ENCODE assay signal across 8 cellular contexts in genomic region chr12:2796187-2796663, GRCh38. TPM values are rescaled to one million over a fixed set of nuclear protein-coding genes. Genes with fewer than 3 reads are reported as not detected.
DNase-seq lines count a peak whose midpoint lies in the region; ATAC-seq and TF ChIP-seq lines count a peak whose summit lies in the region.

No MANE protein-coding gene starts in this region.

- POLR2A ChIA-PET in HCT116 (lab: Charles Lee) = interaction anchor here (1.0 to 1.8 kb wide), 3 partner anchors 12 to 29 kb away, joined by 3 to 6 read pairs (median 3); partner anchors contain the start of gene ITFG2

- H3K79me2 ChIP-seq in HCT116 (ENCODE audit: insufficient read depth, low read length) = peaks cover 58% of the 10 kb centered on the region

- peaks cover 24% of the 10 kb centered on the region for H3K4me1 Mint-ChIP-seq in activated naive CD8-positive, alpha-beta T cell (ENCODE audit: low read depth)
- H3K4me1 Mint-ChIP-seq in immature natural killer cell = peaks cover 17 to 18% of the 10 kb centered on the region in 2 donors

- H3K4me1 ChIP-seq in BE2C = peaks cover 4% of the 10 kb centered on the region; the same call in 1 of the 2 replicates
- peaks cover 10 to 20% of the 10 kb centered on the region in 2 experiments; a peak in 3 of 4 replicates for H3K4me1 ChIP-seq in HCT116 (ENCODE audit: control insufficient read depth in 1 of 2, insufficient read depth in 2 of 2, low read length in 2 of 2)
- H3K4me1 ChIP-seq in subcutaneous abdominal adipose tissue (ENCODE audit: control insufficient read depth in 5 of 5, insufficient read depth in 5 of 5, low read length in 5 of 5) = peaks cover 7 to 32% (median 29%) of the 10 kb centered on the region in 5 donors

- no peaks in the 10 kb centered on the region for H3K27me3 ChIP-seq in BE2C
- H3K27me3 ChIP-seq in HCT116 (ENCODE audit: insufficient read depth, low read length) = no peaks in the 10 kb centered on the region
- H3K27me3 ChIP-seq in subcutaneous abdominal adipose tissue (ENCODE audit: control insufficient read depth in 5 of 5, insufficient read depth in 4 of 5, low read length in 5 of 5) = no peaks in the 10 kb centered on the region

- DNase-seq in BE2C = no peak
- no peak for DNase-seq in HCT116 (ENCODE audit: low read depth, low spot score)
- no peak for DNase-seq in immature natural killer cell
- no peak for DNase-seq in NCI-H1417 (lab: John Stamatoyannopoulos, UW)
- no peak for DNase-seq in D341Med (ENCODE audit: low spot score)
- no peak for DNase-seq in NAMALWA (ENCODE audit: low spot score)

- RAD21 ChIA-PET in HCT116 (lab: Charles Lee; ENCODE audit: low non-redundant PET in 1 of 2, low total read pairs in 2 of 2, uncharacterized antibody in 2 of 2, unreplicated experiment in 2 of 2) = no interaction called here

- H3K9me3 Mint-ChIP-seq in activated naive CD8-positive, alpha-beta T cell (ENCODE audit: low read depth) = no peaks in the 10 kb centered on the region
- no peaks in the 10 kb centered on the region for H3K9me3 Mint-ChIP-seq in immature natural killer cell

- peak overlapping the region; percentile 65 for H3K9ac ChIP-seq in HCT116 (ENCODE audit: low read length)
- peak overlapping the region; percentile 33 to 86 (median 79) for H3K9ac ChIP-seq in subcutaneous abdominal adipose tissue (ENCODE audit: low read length in 5 of 5)

- H3K27ac Mint-ChIP-seq in activated naive CD8-positive, alpha-beta T cell = peak overlapping the region; percentile 88
- H3K27ac Mint-ChIP-seq in immature natural killer cell = peak overlapping the region; percentile 73 to 89 (median 85)

- intact Hi-C loops in HCT116 (cut with micrococcal nuclease) = no loop called here

- H3K36me3 ChIP-seq in BE2C (peaks cover 53% of the 10 kb centered on the region), HCT116 (ENCODE audit: control insufficient read depth in 1 of 2, insufficient read depth in 2 of 2, low read length in 2 of 2) (peaks cover 36 to 52% of the 10 kb centered on the region in 2 experiments), subcutaneous abdominal adipose tissue (ENCODE audit: control insufficient read depth in 5 of 5, insufficient read depth in 5 of 5, low read length in 5 of 5) (peaks cover 7 to 42% (median 40%) of the 10 kb centered on the region in 5 donors)

- H3K4me3 ChIP-seq in BE2C (ENCODE audit: low read depth, low read length) (peak overlapping the region; percentile 94), HCT116 (replicated peaks in 1 of 2; ENCODE audit: low read depth in 1 of 2, low read length in 2 of 2) (peak overlapping the region; percentile 88 to 95), subcutaneous abdominal adipose tissue (ENCODE audit: low read depth in 1 of 5, low read length in 5 of 5) (peak overlapping the region; percentile 80 to 89 (median 84))

- TF ChIP-seq CTCF in BE2C (IDR thresholded peaks at IDR 0.05; ENCODE audit: low read depth, low read length) (no peak), HCT116 (IDR thresholded peaks at IDR 0.05 in 2 of 3, conservative IDR thresholded peaks at IDR 0.05 in 1 of 3; ENCODE audit: borderline replicate concordance in 1 of 3, insufficient read depth in 1 of 3, low read depth in 2 of 3, low read length in 2 of 3) (peak; percentile 13 to 23 (median 22); a peak in 2 of 6 replicates)

- BruUV-seq in HCT116 (replicated peaks; lab: Mats Ljungman, UMichigan) = no TSS peak

- peaks cover 17% of the 10 kb centered on the region; the same call in 1 of the 2 replicates for H4K20me1 ChIP-seq in HCT116 (ENCODE audit: insufficient read depth)

- no peaks in the 10 kb centered on the region for H3K9me2 ChIP-seq in HCT116 (ENCODE audit: insufficient read depth)

- CTCF ChIA-PET in HCT116 (lab: Charles Lee) = interaction anchor here (0.7 to 4.5 kb wide), 3 partner anchors 12 to 113 kb away, joined by 3 to 30 read pairs (median 3); partner anchors contain the start of gene ITFG2

- peak; percentile 37; the same call in 1 of the 2 replicates for ATAC-seq in HCT116

- peak overlapping the region; percentile 96 for H3K4me3 Mint-ChIP-seq in activated naive CD8-positive, alpha-beta T cell
- H3K4me3 Mint-ChIP-seq in immature natural killer cell = peak overlapping the region; percentile 89 to 91 (median 89)

- no peak overlapping the region for H2AFZ ChIP-seq in HCT116 (ENCODE audit: low read depth, low read length, poor library complexity, severe bottlenecking)

- H3K9me3 ChIP-seq in BE2C = no peaks in the 10 kb centered on the region
- H3K9me3 ChIP-seq in HCT116 (ENCODE audit: control insufficient read depth in 1 of 2, insufficient read depth in 1 of 2, low read depth in 1 of 2, low read length in 2 of 2) = no peaks in the 10 kb centered on the region
- H3K9me3 ChIP-seq in subcutaneous abdominal adipose tissue (ENCODE audit: control insufficient read depth in 5 of 5, low read length in 5 of 5) = no peaks in the 10 kb centered on the region

- TF ChIP-seq POLR2A in HCT116 (IDR thresholded peaks at IDR 0.05; ENCODE audit: borderline replicate concordance, extremely low read depth, insufficient read depth, insufficient read length) = no peak

- H3K4me2 ChIP-seq in HCT116 (ENCODE audit: low read length) = peak overlapping the region; percentile 95

- TF ChIP-seq RAD21 in HCT116 (IDR thresholded peaks at IDR 0.05; ENCODE audit: low read depth) = no peak

- H3K27me3 Mint-ChIP-seq in activated naive CD8-positive, alpha-beta T cell = no peaks in the 10 kb centered on the region
- peaks cover 2 to 16% (median 5%) of the 10 kb centered on the region in 3 donors for H3K27me3 Mint-ChIP-seq in immature natural killer cell (ENCODE audit: low read depth in 3 of 3)

- H3K27ac ChIP-seq in HCT116 (ENCODE audit: low read depth, low read length) (peak overlapping the region; percentile 92), subcutaneous abdominal adipose tissue (ENCODE audit: low read depth, low read length) (peak overlapping the region; percentile 70)

- peaks cover 13% of the 10 kb centered on the region for H3K36me3 Mint-ChIP-seq in activated naive CD8-positive, alpha-beta T cell
- H3K36me3 Mint-ChIP-seq in immature natural killer cell = peaks cover 6 to 29% (median 16%) of the 10 kb centered on the region in 3 donors

TF ChIP-seq in HCT116, 20 proteins besides CTCF, POLR2A, EP300 and RAD21 (continues in another document):
- TF ChIP-seq REST (IDR thresholded peaks at IDR 0.05; ENCODE audit: low read depth) (no peak), ELF1 (IDR thresholded peaks at IDR 0.05; ENCODE audit: borderline replicate concordance, low read depth) (no peak), CEBPB (IDR thresholded peaks at IDR 0.05; ENCODE audit: low read depth) (no peak), SRF (IDR thresholded peaks at IDR 0.05; ENCODE audit: low read depth) (no peak), POLR2AphosphoS5 (IDR thresholded peaks at IDR 0.05; ENCODE audit: low read depth, low read length) (no peak), ZBTB33 (IDR thresholded peaks at IDR 0.05; ENCODE audit: extremely low read depth, insufficient replicate concordance, low read length) (no peak), SP1 (IDR thresholded peaks at IDR 0.05; ENCODE audit: low read depth) (no peak)

RNA-seq across cellular contexts. Expression of gene FKBP4, which starts 1.5 kb away (rescaled TPM):
- 118 TPM for polyA plus RNA-seq in BE2C (2012; ENCODE audit: insufficient read depth, insufficient read length, low read depth)
- total RNA-seq in HCT116 (2021; ENCODE audit: unreplicated experiment) = 178 TPM
- 92.9 and 116 TPM in 2 replicates for polyA plus RNA-seq in HCT116 (2012)
- polyA plus RNA-seq in immature natural killer cell = 10 to 100 TPM; 24.9 to 30.3 (median 27.6) TPM

RNA-seq across cellular contexts. Expression of gene ITFG2, which starts 16.2 kb away (rescaled TPM):
- polyA plus RNA-seq in BE2C (2012; ENCODE audit: insufficient read depth, insufficient read length, low read depth) = 73.8 TPM
- 24.6 TPM for total RNA-seq in HCT116 (2021; ENCODE audit: unreplicated experiment)
- 25.9 and 27.9 TPM in 2 replicates for polyA plus RNA-seq in HCT116 (2012)
- polyA plus RNA-seq in immature natural killer cell = 10 to 100 TPM; 39.5 to 83.0 (median 60.4) TPM

RNA-seq across cellular contexts. Expression of gene NRIP2, which starts 38.6 kb away (rescaled TPM):
- polyA plus RNA-seq in BE2C (2012; ENCODE audit: insufficient read depth, insufficient read length, low read depth) = 5.7 TPM
- total RNA-seq in HCT116 (2021; ENCODE audit: unreplicated experiment) = not detected
- polyA plus RNA-seq in HCT116 (2012) = 0.55 and 0.64 TPM in 2 replicates
- 1 to 10 TPM in 1 of 3 donors, under 1 TPM in 2; 0.31 to 1.4 (median 0.71) TPM for polyA plus RNA-seq in immature natural killer cell
